Comparison of ENCODE assay signal across 1 cellular context in the genomic region with DNA sequence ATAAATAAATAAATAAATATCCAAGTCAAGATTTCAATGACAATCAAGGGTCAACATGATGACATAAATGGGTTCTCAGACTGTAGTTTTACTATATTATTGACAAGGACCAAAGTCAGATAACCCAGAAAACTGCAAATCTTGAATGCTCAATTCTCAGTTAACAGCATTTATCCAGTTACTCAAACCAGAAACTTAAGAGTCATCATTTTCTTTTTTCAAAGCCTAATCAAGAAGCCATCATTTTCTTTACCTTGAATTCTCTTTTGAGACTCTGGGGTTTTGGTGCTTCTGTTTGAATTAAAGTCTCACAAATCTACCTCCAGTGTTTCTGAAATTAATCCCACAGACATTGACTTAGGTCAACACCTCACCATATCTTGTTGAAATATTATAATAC.
TF ChIP-seq lines count a peak whose summit lies in the region.

No MANE protein-coding gene starts in this region.

TF ChIP-seq in HepG2, 621 proteins besides CTCF, POLR2A, EP300 and RAD21:
- TF ChIP-seq ATF7 (IDR thresholded peaks at IDR 0.05) (no peak), ATF7 (CRISPR knock-in tag; IDR thresholded peaks at IDR 0.05) (no peak), MAFK (conservative IDR thresholded peaks at IDR 0.05 in 1 of 2, IDR thresholded peaks at IDR 0.05 in 1 of 2; ENCODE audit: low read length in 2 of 2) (peak; percentile 33 to 61; a peak in 2 of 4 replicates), ZNF644 (CRISPR knock-in tag; IDR thresholded peaks at IDR 0.05; ENCODE audit: low read depth) (no peak), PRMT3 (CRISPR knock-in tag; IDR thresholded peaks at IDR 0.05; ENCODE audit: borderline replicate concordance, low read depth) (no peak), FOXC1 (CRISPR knock-in tag; IDR thresholded peaks at IDR 0.05; ENCODE audit: borderline replicate concordance) (no peak), YEATS4 (CRISPR knock-in tag; IDR thresholded peaks at IDR 0.05; ENCODE audit: borderline replicate concordance) (no peak), ZNF274 (CRISPR knock-in tag; IDR thresholded peaks at IDR 0.05) (no peak), HHEX (CRISPR knock-in tag; IDR thresholded peaks at IDR 0.05) (no peak), MAFF (IDR thresholded peaks at IDR 0.05; ENCODE audit: low read depth, low read length) (peak; percentile 45), KDM4B (CRISPR knock-in tag; IDR thresholded peaks at IDR 0.05) (no peak), ZNF556 (CRISPR knock-in tag; IDR thresholded peaks at IDR 0.05; ENCODE audit: borderline replicate concordance) (no peak), ZSCAN20 (CRISPR knock-in tag; IDR thresholded peaks at IDR 0.05; ENCODE audit: borderline replicate concordance) (no peak)
- TF ChIP-seq, protein P1, sequence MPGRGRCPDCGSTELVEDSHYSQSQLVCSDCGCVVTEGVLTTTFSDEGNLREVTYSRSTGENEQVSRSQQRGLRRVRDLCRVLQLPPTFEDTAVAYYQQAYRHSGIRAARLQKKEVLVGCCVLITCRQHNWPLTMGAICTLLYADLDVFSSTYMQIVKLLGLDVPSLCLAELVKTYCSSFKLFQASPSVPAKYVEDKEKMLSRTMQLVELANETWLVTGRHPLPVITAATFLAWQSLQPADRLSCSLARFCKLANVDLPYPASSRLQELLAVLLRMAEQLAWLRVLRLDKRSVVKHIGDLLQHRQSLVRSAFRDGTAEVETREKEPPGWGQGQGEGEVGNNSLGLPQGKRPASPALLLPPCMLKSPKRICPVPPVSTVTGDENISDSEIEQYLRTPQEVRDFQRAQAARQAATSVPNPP (CRISPR knock-in tag; IDR thresholded peaks at IDR 0.05), result no peak
